8 cellular contexts compared by ENCODE assay signal in genomic region chr11:74397531-74398243, GRCh38. TPM values are rescaled to one million over a fixed set of nuclear protein-coding genes. Genes with fewer than 3 reads are reported as not detected.
DNase-seq lines count a peak whose midpoint lies in the region; ATAC-seq and TF ChIP-seq lines count a peak whose summit lies in the region.

No MANE protein-coding gene starts in this region.

- no peak for TF ChIP-seq EP300 in ovary (IDR thresholded peaks at IDR 0.05)

- H3K4me2 ChIP-seq in OCI-LY7 (ENCODE audit: low read length), result peak overlapping the region; percentile 100

- WGBS in ovary, 3 donors, result 1 to 2% (median 1%) methylated on average over 26 to 34 of the region's 34 CpGs

- H3K27ac Mint-ChIP-seq in activated CD8-positive, alpha-beta memory T cell treated with anti-CD3 and anti-CD28 coated beads, Interleukin-2, amount 10 ng/mL, durations not matched to agents 7 days and 5 days, result peak overlapping the region; percentile 90

- POLR2A ChIA-PET in OCI-LY7 (lab: Charles Lee), result interaction anchor here (0.9 kb wide), 1 partner anchor 52 kb away, joined by 3 read pairs; no protein-coding TSS in a partner anchor

- H3K27ac ChIP-seq in OCI-LY7 (ENCODE audit: low read depth, low read length, poor library complexity, severe bottlenecking) (no peak overlapping the region), ovary (peak overlapping the region; percentile 75 to 90)

- H4K20me1 ChIP-seq in OCI-LY7 (ENCODE audit: insufficient read depth, low read length), result no peaks in the 10 kb centered on the region

- TF ChIP-seq CTCF in OCI-LY7 (conservative IDR thresholded peaks at IDR 0.05; ENCODE audit: low read length) (no peak), ovary (IDR thresholded peaks at IDR 0.05) (no peak)

- ATAC-seq in activated CD8-positive, alpha-beta memory T cell treated with anti-CD3 and anti-CD28 coated beads, Interleukin-2, amount 10 ng/mL, durations not matched to agents 7 days and 5 days, result peak; percentile 27

- peak overlapping the region; percentile 76 for H3K4me3 ChIP-seq in OCI-LY7 (ENCODE audit: low read depth, low read length, poor library complexity, severe bottlenecking)
- H3K4me3 ChIP-seq in ovary, result peak overlapping the region; percentile 87

- H3K4me3 Mint-ChIP-seq in activated CD8-positive, alpha-beta memory T cell treated with anti-CD3 and anti-CD28 coated beads, Interleukin-2, amount 10 ng/mL, durations not matched to agents 7 days and 5 days, result peak overlapping the region; percentile 89

- peaks cover 14% of the 10 kb centered on the region for H3K4me1 ChIP-seq in OCI-LY7 (ENCODE audit: insufficient read depth, low read length, poor library complexity, severe bottlenecking)
- H3K4me1 ChIP-seq in ovary (ENCODE audit: insufficient read depth), result no peaks in the 10 kb centered on the region

- intact Hi-C loops in OCI-LY7 (cut with micrococcal nuclease; ENCODE audit: unreplicated experiment) (no loop called here), ovary (cut with DNase I) (loop anchor here in 2 of 4 donors (10.0 kb wide), 1 partner anchor 47 kb away; no protein-coding TSS in a partner anchor)

- H3K27me3 ChIP-seq in ovary, result no peaks in the 10 kb centered on the region

- H3K27me3 Mint-ChIP-seq in activated CD8-positive, alpha-beta memory T cell treated with anti-CD3 and anti-CD28 coated beads, Interleukin-2, amount 10 ng/mL, durations not matched to agents 7 days and 5 days, result no peaks in the 10 kb centered on the region

- CTCF ChIA-PET in activated CD8-positive, alpha-beta memory T cell treated with anti-CD3 and anti-CD28 coated beads, Interleukin-2, amount 10 ng/mL, durations not matched to agents 7 days and 5 days (lab: Charles Lee), result interaction anchor here (1.1 to 3.7 kb wide), 4 partner anchors 8 to 195 kb away, joined by 3 to 27 read pairs (median 8); partner anchors contain the start of gene POLD3
- CTCF ChIA-PET in OCI-LY7 (lab: Charles Lee; ENCODE audit: unreplicated experiment), result interaction anchor here (0.6 kb wide), 1 partner anchor 1021 kb away, joined by 3 read pairs; no protein-coding TSS in a partner anchor

- no peak for TF ChIP-seq POLR2A in ovary (IDR thresholded peaks at IDR 0.05)

- peak; percentile 63 for DNase-seq in activated CD8-positive, alpha-beta memory T cell treated with anti-CD3 and anti-CD28 coated beads, Interleukin-2, amount 10 ng/mL, durations not matched to agents 7 days and 5 days
- DNase-seq in activated CD8-positive, alpha-beta memory T cell treated with anti-CD3 and anti-CD28 coated beads for 24 hours, result no peak
- DNase-seq in HT1080 (ENCODE audit: low read depth) (peak; percentile 57), OCI-LY7 (ENCODE audit: low spot score) (peak; percentile 25), activated gamma-delta T cell (lab: John Stamatoyannopoulos, UW) (peak; percentile 28), glomerular visceral epithelial cell (ENCODE audit: extremely low spot score) (peak; percentile 66), ovary (no peak), cortex of kidney (lab: John Stamatoyannopoulos, UW) (no peak)

- H3K9me3 ChIP-seq in OCI-LY7 (ENCODE audit: low read length) (no peaks in the 10 kb centered on the region), ovary (no peaks in the 10 kb centered on the region)

- no peaks in the 10 kb centered on the region for H3K9me3 Mint-ChIP-seq in activated CD8-positive, alpha-beta memory T cell treated with anti-CD3 and anti-CD28 coated beads, Interleukin-2, amount 10 ng/mL, durations not matched to agents 7 days and 5 days (ENCODE audit: low read depth)

- H2AFZ ChIP-seq in OCI-LY7 (ENCODE audit: low read length), result peak overlapping the region; percentile 75

- no peaks in the 10 kb centered on the region for H3K9me2 ChIP-seq in OCI-LY7 (ENCODE audit: insufficient read depth, low read length)

- H3K36me3 Mint-ChIP-seq in activated CD8-positive, alpha-beta memory T cell treated with anti-CD3 and anti-CD28 coated beads, Interleukin-2, amount 10 ng/mL, durations not matched to agents 7 days and 5 days, result peaks cover 2% of the 10 kb centered on the region

- no peaks in the 10 kb centered on the region for H3K79me2 ChIP-seq in OCI-LY7 (ENCODE audit: insufficient read depth, low read depth, low read length)

- no peaks in the 10 kb centered on the region for H3K36me3 ChIP-seq in OCI-LY7 (ENCODE audit: insufficient read depth, low read length)
- H3K36me3 ChIP-seq in ovary, result no peaks in the 10 kb centered on the region

- peaks cover 27% of the 10 kb centered on the region for H3K4me1 Mint-ChIP-seq in activated CD8-positive, alpha-beta memory T cell treated with anti-CD3 and anti-CD28 coated beads, Interleukin-2, amount 10 ng/mL, durations not matched to agents 7 days and 5 days

- BruUV-seq in OCI-LY7 (replicated peaks; lab: Mats Ljungman, UMichigan), result no TSS peak

RNA-seq across cellular contexts. Expression of gene PGM2L1, which starts 0.5 kb away (rescaled TPM):
- total RNA-seq in activated CD8-positive, alpha-beta memory T cell treated with anti-CD3 and anti-CD28 coated beads, Interleukin-2, amount 10 ng/mL, durations not matched to agents 7 days and 5 days, result 10 to 100 TPM; 10.1 to 13.1 TPM
- total RNA-seq in HT1080 (2014; rRNA removed; shearing (Covaris generic)), result 3.0 and 3.7 TPM in 2 replicates
- 0.87 and 1.4 TPM in 2 replicates for polyA plus RNA-seq in HT1080 (2015; cell fraction: cytosol; rRNA removed)
- 1.9 and 2.1 TPM in 2 replicates for polyA plus RNA-seq in HT1080 (2015; cell fraction: nucleus; rRNA removed)
- total RNA-seq in OCI-LY7 (2014; rRNA removed; shearing (Covaris generic)), result 0.28 and 0.79 TPM in 2 replicates
- total RNA-seq in OCI-LY7 (2022), result 0.78 and 0.87 TPM in 2 replicates
- 1 to 10 TPM; 1.4 to 6.2 (median 2.3) TPM for total RNA-seq in ovary
- 1 to 10 TPM; 1.0 to 1.5 TPM for polyA plus RNA-seq in ovary

Comparison
In these comparisons a context has a peak if more than half of its experiments do, and no peak if none do; other contexts are left out.
1. DNase-seq: peak in activated CD8-positive, alpha-beta memory T cell treated with anti-CD3 and anti-CD28 coated beads, Interleukin-2, amount 10 ng/mL, durations not matched to agents 7 days and 5 days (single experiment), HT1080 (single experiment), OCI-LY7 (single experiment), activated gamma-delta T cell (single experiment) and glomerular visceral epithelial cell (single experiment); none in activated CD8-positive, alpha-beta memory T cell treated with anti-CD3 and anti-CD28 coated beads for 24 hours (single experiment), ovary (0 of 5) and cortex of kidney (single experiment).